7 cellular contexts compared by ENCODE assay signal in the genomic region with DNA sequence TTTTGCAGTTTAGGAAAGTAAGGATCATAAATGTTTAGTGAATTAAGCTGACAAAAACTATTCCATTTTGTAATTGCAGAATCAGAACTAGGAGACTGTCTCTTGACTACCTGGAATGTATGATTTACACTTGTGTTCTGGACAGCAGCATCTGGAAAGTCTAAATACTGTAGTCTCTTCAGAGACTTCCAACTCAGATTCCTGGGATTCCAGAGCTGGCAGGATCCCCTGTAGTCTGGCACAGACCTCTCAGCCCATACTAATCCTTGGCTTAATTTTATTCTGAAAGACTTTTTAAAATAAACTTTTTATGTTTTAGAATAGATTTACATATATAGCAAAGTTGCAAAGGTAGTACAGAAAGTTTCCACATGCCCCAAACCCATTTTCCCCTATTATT.
"Had no signal": no experiment of that assay in that cellular context is flagged by ENCODE, and none has a peak within 500 bp of the region (broad histone marks: within the 10 kb centered on the region; RNA-seq: fewer than 3 reads in every experiment).

No MANE protein-coding gene starts in this region.

- H3K4me1 ChIP-seq: HAP-1 had no signal

- DNase-seq: GM23248, GOT3, H7, HFFc6, IMR-90 had no signal

- H3K36me3 ChIP-seq: HAP-1 had no signal

- H3K27ac Mint-ChIP-seq: HFFc6 had no signal

- H2AFZ ChIP-seq: GM23248 had no signal

- H3K4me3 Mint-ChIP-seq: HFFc6 had no signal

- H3K4me3 ChIP-seq: GM23248, HAP-1, K562 had no signal

- H3K27ac ChIP-seq: GM23248 had no signal

- H3K9ac ChIP-seq: GM23248 had no signal

- H3K9me3 ChIP-seq: HAP-1 had no signal
